Comparison of ENCODE assay signal across 8 cellular contexts in genomic region chr16:1991588-1992474, GRCh38. TPM values are rescaled to one million over a fixed set of nuclear protein-coding genes. Genes with fewer than 3 reads are reported as not detected.
DNase-seq lines count a peak whose midpoint lies in the region; ATAC-seq and TF ChIP-seq lines count a peak whose summit lies in the region.

No MANE protein-coding gene starts in this region.

- peak; percentile 64 for TF ChIP-seq POLR2A in GM19193 (IDR thresholded peaks at IDR 0.05; ENCODE audit: extremely low read depth, insufficient read depth, insufficient read length)

- no TSS peak for BruUV-seq in MCF 10A (replicated peaks; lab: Mats Ljungman, UMichigan)

- H3K9me3 Mint-ChIP-seq in WTC11 (no peaks in the 10 kb centered on the region), MCF 10A (ENCODE audit: unreplicated experiment) (no peaks in the 10 kb centered on the region)

- no peak overlapping the region for H3K9ac ChIP-seq in skeletal muscle satellite cell (ENCODE audit: low read depth, low read length)

- peaks cover 24% of the 10 kb centered on the region for H3K27me3 Mint-ChIP-seq in WTC11 (ENCODE audit: low read depth)
- no peaks in the 10 kb centered on the region for H3K27me3 Mint-ChIP-seq in MCF 10A (ENCODE audit: insufficient read depth, unreplicated experiment)

- intact Hi-C loops in MCF 10A (cut with micrococcal nuclease) = no loop called here

- POLR2A ChIA-PET in AG04449 (lab: Yijun Ruan, JAX) = interaction anchor here (0.8 to 2.3 kb wide), 2 partner anchors 27 to 164 kb away, joined by 3 to 8 read pairs; partner anchors contain the start of genes RPS2 and TRAF7
- POLR2A ChIA-PET in WTC11 (lab: Charles Lee) = interaction anchor here (0.7 to 1.7 kb wide), 6 partner anchors 13 to 163 kb away, joined by 3 to 13 read pairs (median 4); partner anchors contain the start of genes MSRB1, RPS2, TBL3 and TRAF7
- POLR2A ChIA-PET in MCF 10A (lab: Yijun Ruan, JAX) = no interaction called here

- peaks cover 12% of the 10 kb centered on the region for H3K36me3 ChIP-seq in skeletal muscle satellite cell (ENCODE audit: insufficient read depth, low read length)

- H3K4me3 Mint-ChIP-seq in WTC11 (peak overlapping the region; percentile 76), MCF 10A (ENCODE audit: unreplicated experiment) (no peak overlapping the region)

- peaks cover 17% of the 10 kb centered on the region for H3K4me1 Mint-ChIP-seq in WTC11
- peaks cover 18% of the 10 kb centered on the region for H3K4me1 Mint-ChIP-seq in MCF 10A (ENCODE audit: insufficient read depth, unreplicated experiment)

- TF ChIP-seq CTCF in AG04449 (IDR thresholded peaks at IDR 0.05; ENCODE audit: insufficient read depth, low read length, missing control alignments) (no peak), WTC11 (IDR thresholded peaks at IDR 0.05) (no peak), MCF 10A (IDR thresholded peaks at IDR 0.05; ENCODE audit: unreplicated experiment) (no peak)

- H3K27me3 ChIP-seq in skeletal muscle satellite cell (ENCODE audit: control insufficient read depth, insufficient read depth, low read length) = peaks cover 28% of the 10 kb centered on the region

- H3K4me3 ChIP-seq in AG04449 (ENCODE audit: low read depth, low read length) = peak overlapping the region; percentile 50
- peak overlapping the region; percentile 34; the same call in 1 of the 2 replicates for H3K4me3 ChIP-seq in iPS-18c (ENCODE audit: insufficient read depth, low read depth, low read length)
- H3K4me3 ChIP-seq in skeletal muscle satellite cell (ENCODE audit: low read length) = peak overlapping the region; percentile 62

- DNase-seq in AG04449 (ENCODE audit: low read depth, low spot score) = no peak
- peak; percentile 99 for DNase-seq in WTC11 (ENCODE audit: low spot score)
- DNase-seq in MCF 10A (ENCODE audit: unreplicated experiment) = peak; percentile 79
- DNase-seq in D341Med (ENCODE audit: low spot score) = no peak

- H3K9me3 ChIP-seq in iPS-18c (ENCODE audit: control insufficient read depth, insufficient read depth, low read length) (no peaks in the 10 kb centered on the region), skeletal muscle satellite cell (replicated peaks; ENCODE audit: low read length) (no peaks in the 10 kb centered on the region)

- CTCF ChIA-PET in AG04449 (lab: Yijun Ruan, JAX) (interaction anchor here (0.5 to 16.4 kb wide), 2 partner anchors 11 to 148 kb away, joined by 3 to 163 read pairs; no protein-coding TSS in a partner anchor), WTC11 (lab: Charles Lee) (interaction anchor here (0.5 to 6.4 kb wide), 18 partner anchors 8 to 1208 kb away, joined by 3 to 59 read pairs (median 4); partner anchors contain the start of genes GFER, NTHL1 and TSC2), MCF 10A (lab: Yijun Ruan, JAX) (interaction anchor here (0.5 kb wide), 1 partner anchor 25 kb away, joined by 3 read pairs; no protein-coding TSS in a partner anchor)

- H3K4me2 ChIP-seq in skeletal muscle satellite cell (ENCODE audit: low read length) = peak overlapping the region; percentile 79

- H3K4me1 ChIP-seq in skeletal muscle satellite cell (ENCODE audit: control insufficient read depth, insufficient read depth, low read length) = peaks cover 18% of the 10 kb centered on the region

- H3K27ac Mint-ChIP-seq in WTC11 = peak overlapping the region; percentile 48; the same call in 1 of the 2 replicates
- H3K27ac Mint-ChIP-seq in MCF 10A (ENCODE audit: low read depth, unreplicated experiment) = no peak overlapping the region

- ATAC-seq in HG03521 (IDR thresholded peaks at IDR 0.05; ENCODE audit: unreplicated experiment) (peak; percentile 58), WTC11 (peak; percentile 72)

- H3K36me3 Mint-ChIP-seq in WTC11 (no peaks in the 10 kb centered on the region), MCF 10A (ENCODE audit: insufficient read depth, unreplicated experiment) (peaks cover 34% of the 10 kb centered on the region)

TF ChIP-seq in WTC11, 78 proteins besides CTCF, POLR2A, EP300 and RAD21 (continues in another document):
- no peak for TF ChIP-seq NFATC4 (CRISPR knock-in tag; IDR thresholded peaks at IDR 0.05)
- peak; percentile 66; the same call in 1 of the 2 replicates for TF ChIP-seq ZNF317 (CRISPR knock-in tag; IDR thresholded peaks at IDR 0.05; ENCODE audit: borderline replicate concordance, low read depth)
- peak; percentile 84; the same call in 1 of the 2 replicates for TF ChIP-seq CREB1 (CRISPR knock-in tag; IDR thresholded peaks at IDR 0.05)
- TF ChIP-seq ESRRA (CRISPR knock-in tag; IDR thresholded peaks at IDR 0.05; ENCODE audit: borderline replicate concordance) = peak; percentile 80
- TF ChIP-seq ETV6 (CRISPR knock-in tag; IDR thresholded peaks at IDR 0.05) = no peak
- peak; percentile 96 for TF ChIP-seq MAX (CRISPR knock-in tag; IDR thresholded peaks at IDR 0.05)
- TF ChIP-seq ERG (CRISPR knock-in tag; IDR thresholded peaks at IDR 0.05) = no peak
- peak; percentile 94 for TF ChIP-seq MYBL2 (CRISPR knock-in tag; IDR thresholded peaks at IDR 0.05)
- TF ChIP-seq ZNF532 (CRISPR knock-in tag; IDR thresholded peaks at IDR 0.05; ENCODE audit: borderline replicate concordance) = no peak
- TF ChIP-seq JUN (CRISPR knock-in tag; IDR thresholded peaks at IDR 0.05) = peak; percentile 95
- no peak for TF ChIP-seq PRRX2 (CRISPR knock-in tag; IDR thresholded peaks at IDR 0.05)
- TF ChIP-seq IRF1 (CRISPR knock-in tag; IDR thresholded peaks at IDR 0.05) = peak; percentile 88; the same call in 1 of the 2 replicates

RNA-seq across cellular contexts. Expression of gene SYNGR3, which starts 2.1 kb away (rescaled TPM):
- 41.5 to 53.5 TPM (median 51.2 TPM) in 3 replicates for total RNA-seq in WTC11 (2021)
- 0.68 and 1.1 TPM in 2 replicates for total RNA-seq in MCF 10A (2022)
- total RNA-seq in skeletal muscle satellite cell (2012; rRNA removed) = 0.66 and 1.8 TPM in 2 replicates

RNA-seq across cellular contexts. Expression of gene GFER, which starts 7.8 kb away (rescaled TPM):
- 56.0 to 58.5 TPM (median 57.0 TPM) in 3 replicates for total RNA-seq in WTC11 (2021)
- total RNA-seq in MCF 10A (2022) = 34.6 and 40.8 TPM in 2 replicates
- 10.1 and 13.1 TPM in 2 replicates for total RNA-seq in skeletal muscle satellite cell (2012; rRNA removed)

RNA-seq across cellular contexts. Expression of gene NOXO1, which starts 10.6 kb away (rescaled TPM):
- 5.7 to 7.7 TPM (median 6.9 TPM) in 3 replicates for total RNA-seq in WTC11 (2021)
- 1.1 TPM in 1 of 2 replicates, not detected in the other for total RNA-seq in MCF 10A (2022)
- not detected in 2 replicates for total RNA-seq in skeletal muscle satellite cell (2012; rRNA removed)

RNA-seq across cellular contexts. Expression of gene ZNF598, which starts 17.8 kb away (rescaled TPM):
- total RNA-seq in WTC11 (2021) = 53.9 to 66.4 TPM (median 55.5 TPM) in 3 replicates
- 177 and 252 TPM in 2 replicates for total RNA-seq in MCF 10A (2022)
- total RNA-seq in skeletal muscle satellite cell (2012; rRNA removed) = 26.1 and 28.0 TPM in 2 replicates

RNA-seq across cellular contexts. Expression of gene TBL3, which starts 20.0 kb away (rescaled TPM):
- 67.6 to 73.4 TPM (median 71.3 TPM) in 3 replicates for total RNA-seq in WTC11 (2021)
- 25.8 and 26.8 TPM in 2 replicates for total RNA-seq in MCF 10A (2022)
- total RNA-seq in skeletal muscle satellite cell (2012; rRNA removed) = 45.9 and 58.6 TPM in 2 replicates

Comparison
In these comparisons a context has a peak if more than half of its experiments do, and no peak if none do; other contexts are left out.
1. DNase-seq: peak in WTC11 (single experiment) and MCF 10A (single experiment); none in AG04449 (single experiment) and D341Med (single experiment).
2. RNA of gene SYNGR3, which starts 2.1 kb away (total RNA-seq): 41.5 to 53.5 TPM in WTC11; 0.68 to 1.1 TPM in MCF 10A; every median in the first group is over 10 times any median in the second.
3. Peak in every context shown above with its lines, with median percentiles within 50 percentile points of each other: H3K4me3 ChIP-seq.